8 cellular contexts compared by ENCODE assay signal in genomic region chr20:57089701-57090144, GRCh38.
A peak's percentile ranks its signal among the peaks of the same experiment; 100 is the strongest.
DNase-seq lines count a peak whose midpoint lies in the region; ATAC-seq, FAIRE-seq and TF ChIP-seq lines count a peak whose summit lies in the region.

No MANE protein-coding gene starts in this region.

- H3K9me3 ChIP-seq in heart left ventricle (no peaks in the 10 kb centered on the region), prostate gland (no peaks in the 10 kb centered on the region)

- DNase-seq in AG04449 (ENCODE audit: low read depth, low spot score) (no peak), GM12892 (ENCODE audit: insufficient read length) (peak; percentile 73), SHP77 treated with DMSO at 0.1 percent for 48 hours (lab: John Stamatoyannopoulos, UW) (peak; percentile 23), heart left ventricle (peak; percentile 43 to 84 (median 62)), prostate gland (ENCODE audit: low spot score) (peak; percentile 62), dedifferentiated amniotic fluid mesenchymal stem cell (ENCODE audit: extremely low spot score) (no peak)
- DNase-seq in activated gamma-delta T cell treated with anti-CD3 and anti-CD28 coated beads, Interleukin-2, amount 50 U/mL, for 16 hours (ENCODE audit: low read depth), result peak; percentile 12

- TF ChIP-seq POLR2A in GM12892 (IDR thresholded peaks at IDR 0.05; ENCODE audit: low read depth, low read length) (no peak), heart left ventricle (IDR thresholded peaks at IDR 0.05) (no peak), prostate gland (IDR thresholded peaks at IDR 0.05) (no peak)

- 18 to 42% (median 22%) methylated on average over 4 to 12 of the region's 12 CpGs for WGBS in heart left ventricle, 4 donors
- WGBS in prostate gland, result 14% methylated on average over 12 of the region's 12 CpGs

- ATAC-seq in HG03442 (IDR thresholded peaks at IDR 0.05; ENCODE audit: unreplicated experiment) (peak; percentile 69), heart left ventricle (peak; percentile 73 to 90 (median 84))

- H3K36me3 ChIP-seq in heart left ventricle, result no peaks in the 10 kb centered on the region
- no peaks in the 10 kb centered on the region for H3K36me3 ChIP-seq in prostate gland

- intact Hi-C loops in heart left ventricle (cut with DNase I), result loop anchor here in 8 of 10 donors (1.0 to 10.0 kb wide), 10 partner anchors 83 to 405 kb away; partner anchors contain the start of gene BMP7 (in 1 of the 8)
- intact Hi-C loops in prostate gland (cut with DNase I), result loop anchor here (2.0 kb wide), 1 partner anchor 257 kb away; no protein-coding TSS in a partner anchor

- no peak overlapping the region for H3K27ac ChIP-seq in heart left ventricle
- no peak overlapping the region for H3K27ac ChIP-seq in prostate gland

- no peak overlapping the region for H3K4me3 ChIP-seq in AG04449 (ENCODE audit: low read depth, low read length)
- no peak overlapping the region for H3K4me3 ChIP-seq in heart left ventricle
- H3K4me3 ChIP-seq in prostate gland, result no peak overlapping the region

- peak; percentile 92 for TF ChIP-seq CTCF in AG04449 (IDR thresholded peaks at IDR 0.05; ENCODE audit: insufficient read depth, low read length, missing control alignments)
- TF ChIP-seq CTCF in heart left ventricle (IDR thresholded peaks at IDR 0.05), result peak; percentile 68 to 93 (median 84)
- TF ChIP-seq CTCF in prostate gland (IDR thresholded peaks at IDR 0.05), result peak; percentile 92 to 95 (median 94)

- CTCF ChIA-PET in AG04449 (lab: Yijun Ruan, JAX), result interaction anchor here (0.6 to 4.7 kb wide), 11 partner anchors 9 to 539 kb away, joined by 3 to 173 read pairs (median 5); no protein-coding TSS in a partner anchor

- peaks cover 0 to 8% (median 0%) of the 10 kb centered on the region in 12 donors for H3K4me1 ChIP-seq in heart left ventricle
- H3K4me1 ChIP-seq in prostate gland (replicated peaks), result no peaks in the 10 kb centered on the region

- POLR2A ChIA-PET in AG04449 (lab: Yijun Ruan, JAX), result no interaction called here

- peak; percentile 78 for FAIRE-seq in GM12892 (lab: Jason Lieb, UNC)

- peaks cover 0 to 29% (median 3%) of the 10 kb centered on the region in 9 donors for H3K27me3 ChIP-seq in heart left ventricle
- H3K27me3 ChIP-seq in prostate gland (replicated peaks; ENCODE audit: insufficient read depth), result no peaks in the 10 kb centered on the region

Comparison
In these comparisons a context has a peak if more than half of its experiments do, and no peak if none do; other contexts are left out.
1. DNase-seq: peak in GM12892 (single experiment), SHP77 treated with DMSO at 0.1 percent for 48 hours (single experiment), activated gamma-delta T cell treated with anti-CD3 and anti-CD28 coated beads, Interleukin-2, amount 50 U/mL, for 16 hours (single experiment), heart left ventricle (5 of 5) and prostate gland (single experiment); none in AG04449 (single experiment) and dedifferentiated amniotic fluid mesenchymal stem cell (single experiment).
2. Peak in every context shown above with its lines, with median percentiles within 50 percentile points of each other: CTCF ChIP-seq.